ENCODE assay signal across 1 cellular context in the genomic region with DNA sequence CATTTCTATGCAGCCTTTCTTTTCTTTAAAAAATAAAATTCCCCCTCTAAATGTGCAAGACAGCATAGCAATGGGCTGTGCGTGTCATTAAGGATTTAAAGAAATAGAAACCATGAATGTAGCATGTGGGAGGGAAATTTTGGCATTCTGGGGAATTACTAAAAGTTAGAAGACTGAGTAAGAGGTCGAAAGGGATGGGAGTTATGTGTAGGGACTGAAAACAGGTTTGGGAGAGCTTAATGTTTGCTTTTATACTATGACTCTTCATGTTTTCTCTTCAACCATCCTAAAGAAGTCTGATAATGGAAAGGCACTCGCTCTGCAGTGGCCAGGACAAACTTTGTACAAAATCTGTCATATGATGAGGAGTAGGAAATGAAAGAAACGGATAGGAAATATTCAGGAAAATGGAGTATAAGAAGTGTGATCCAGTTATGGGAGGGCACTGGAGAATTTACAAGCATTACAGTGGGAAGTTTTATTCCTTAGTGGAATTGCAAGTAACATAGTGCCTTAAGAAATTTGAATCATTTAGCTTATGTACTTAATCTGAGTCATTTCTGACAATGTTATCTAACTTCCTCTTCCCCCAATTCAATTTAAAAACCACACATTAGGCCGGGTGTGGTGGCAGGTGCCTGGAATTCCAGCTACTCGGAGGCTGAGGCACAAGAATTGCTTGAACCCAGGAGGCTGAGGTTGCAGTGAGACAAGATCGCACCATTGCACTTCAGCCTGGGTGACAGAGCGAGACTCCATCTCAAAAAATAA.
TF ChIP-seq lines count a peak whose summit lies in the region.

No MANE protein-coding gene starts in this region.

TF ChIP-seq in IMR-90, 13 proteins besides CTCF, POLR2A, EP300 and RAD21 (continued from another document):
- TF ChIP-seq, protein P1, sequence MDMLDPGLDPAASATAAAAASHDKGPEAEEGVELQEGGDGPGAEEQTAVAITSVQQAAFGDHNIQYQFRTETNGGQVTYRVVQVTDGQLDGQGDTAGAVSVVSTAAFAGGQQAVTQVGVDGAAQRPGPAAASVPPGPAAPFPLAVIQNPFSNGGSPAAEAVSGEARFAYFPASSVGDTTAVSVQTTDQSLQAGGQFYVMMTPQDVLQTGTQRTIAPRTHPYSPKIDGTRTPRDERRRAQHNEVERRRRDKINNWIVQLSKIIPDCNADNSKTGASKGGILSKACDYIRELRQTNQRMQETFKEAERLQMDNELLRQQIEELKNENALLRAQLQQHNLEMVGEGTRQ (IDR thresholded peaks at IDR 0.05; ENCODE audit: low read depth, low read length), result no peak
- TF ChIP-seq CEBPB (IDR thresholded peaks at IDR 0.05; ENCODE audit: low read depth, low read length) (no peak), MAFK (IDR thresholded peaks at IDR 0.05; ENCODE audit: low read depth, low read length) (no peak), SMC3 (IDR thresholded peaks at IDR 0.05; ENCODE audit: low read depth, low read length) (no peak)
